ENCODE assay signal across 9 cellular contexts in genomic region chr12:71438670-71439361, GRCh38. TPM values are rescaled to one million over a fixed set of nuclear protein-coding genes. Genes with fewer than 3 reads are reported as not detected.
DNase-seq lines count a peak whose midpoint lies in the region; ATAC-seq and TF ChIP-seq lines count a peak whose summit lies in the region.
"Had no signal": no experiment of that assay in that cellular context is flagged by ENCODE, and none has a peak within 500 bp of the region (broad histone marks: within the 10 kb centered on the region; RNA-seq: fewer than 3 reads in every experiment).

No MANE protein-coding gene starts in this region.

- no peaks in the 10 kb centered on the region for H3K9me3 ChIP-seq in iPS-18a (ENCODE audit: control insufficient read depth, low read depth, low read length)
- H3K9me3 ChIP-seq in spleen: peaks cover 0 to 29% (median 24%) of the 10 kb centered on the region in 8 donors

- H3K27ac ChIP-seq in iPS-18a (ENCODE audit: low read length) (no peak overlapping the region), spleen (no peak overlapping the region)

- peaks cover 6% of the 10 kb centered on the region for H3K4me1 ChIP-seq in iPS-18a (ENCODE audit: control insufficient read depth, low read depth, low read length)
- H3K4me1 ChIP-seq in spleen: peaks cover 19 to 29% (median 25%) of the 10 kb centered on the region in 6 donors

- H3K4me3 Mint-ChIP-seq in activated CD8-positive, alpha-beta memory T cell treated with anti-CD3 and anti-CD28 coated beads, Interleukin-2, amount 10 ng/mL, durations not matched to agents 7 days and 5 days: peak overlapping the region; percentile 49

- ATAC-seq in activated CD8-positive, alpha-beta memory T cell treated with anti-CD3 and anti-CD28 coated beads, Interleukin-2, amount 10 ng/mL, durations not matched to agents 7 days and 5 days: no peak
- ATAC-seq in HG02885 (IDR thresholded peaks at IDR 0.05; ENCODE audit: poor library complexity, unreplicated experiment): no peak

- peak overlapping the region; percentile 54 for H3K4me3 ChIP-seq in WI38 (ENCODE audit: low read depth, low read length)
- H3K4me3 ChIP-seq in iPS-18a (ENCODE audit: low read length): peak overlapping the region; percentile 72
- peak overlapping the region in 7 of 8 donors; percentile 28 to 63 (median 34) for H3K4me3 ChIP-seq in spleen

- no peaks in the 10 kb centered on the region for H3K36me3 ChIP-seq in iPS-18a (ENCODE audit: control insufficient read depth, low read depth, low read length)
- H3K36me3 ChIP-seq in spleen: no peaks in the 10 kb centered on the region

- H3K9me3 Mint-ChIP-seq in activated CD8-positive, alpha-beta memory T cell treated with anti-CD3 and anti-CD28 coated beads, Interleukin-2, amount 10 ng/mL, durations not matched to agents 7 days and 5 days (ENCODE audit: low read depth): peaks cover 7% of the 10 kb centered on the region

- WGBS in spleen, 5 donors: 6 to 7% (median 7%) methylated on average over 17 of the region's 17 CpGs

- no peak for TF ChIP-seq POLR2A in spleen (IDR thresholded peaks at IDR 0.05)

- intact Hi-C loops in spleen (cut with DNase I; ENCODE audit: low total_unique reads): no loop called here

- H3K27ac Mint-ChIP-seq in activated CD8-positive, alpha-beta memory T cell treated with anti-CD3 and anti-CD28 coated beads, Interleukin-2, amount 10 ng/mL, durations not matched to agents 7 days and 5 days: no peak overlapping the region

- H3K27me3 ChIP-seq in iPS-18a (ENCODE audit: control insufficient read depth, insufficient read depth, low read length): peaks cover 63% of the 10 kb centered on the region
- H3K27me3 ChIP-seq in spleen (replicated peaks in 1 of 7): peaks cover 0 to 60% (median 48%) of the 10 kb centered on the region in 7 donors

- H3K36me3 Mint-ChIP-seq in activated CD8-positive, alpha-beta memory T cell treated with anti-CD3 and anti-CD28 coated beads, Interleukin-2, amount 10 ng/mL, durations not matched to agents 7 days and 5 days: peaks cover 4% of the 10 kb centered on the region

- CTCF ChIA-PET in activated CD8-positive, alpha-beta memory T cell treated with anti-CD3 and anti-CD28 coated beads, Interleukin-2, amount 10 ng/mL, durations not matched to agents 7 days and 5 days (lab: Charles Lee): no interaction called here

- TF ChIP-seq CTCF in WI38 (IDR thresholded peaks at IDR 0.05; ENCODE audit: low read depth, low read length) (no peak), spleen (IDR thresholded peaks at IDR 0.05 in 8 of 11, conservative IDR thresholded peaks at IDR 0.05 in 3 of 11) (no peak)

- peaks cover 19% of the 10 kb centered on the region for H3K4me1 Mint-ChIP-seq in activated CD8-positive, alpha-beta memory T cell treated with anti-CD3 and anti-CD28 coated beads, Interleukin-2, amount 10 ng/mL, durations not matched to agents 7 days and 5 days

- DNase-seq in activated CD8-positive, alpha-beta memory T cell treated with anti-CD3 and anti-CD28 coated beads, Interleukin-2, amount 10 ng/mL, durations not matched to agents 7 days and 5 days: no peak
- DNase-seq in activated CD8-positive, alpha-beta memory T cell treated with anti-CD3 and anti-CD28 coated beads for 24 hours: no peak
- DNase-seq in spleen (no peak), UCSD-AML1 (lab: John Stamatoyannopoulos, UW; ENCODE audit: unreplicated experiment) (no peak)
- DNase-seq in activated CD4-positive, alpha-beta T cell treated with anti-CD3 and anti-CD28 coated beads, Interleukin-2, amount 50 U/mL, for 4 hours: no peak

- no peak overlapping the region for H3K9ac ChIP-seq in iPS-18a (ENCODE audit: low read length)

- H3K27me3 Mint-ChIP-seq in activated CD8-positive, alpha-beta memory T cell treated with anti-CD3 and anti-CD28 coated beads, Interleukin-2, amount 10 ng/mL, durations not matched to agents 7 days and 5 days: peaks cover 75% of the 10 kb centered on the region

RNA-seq across cellular contexts. Expression of gene LGR5, which starts 0.8 kb away (rescaled TPM):
- not detected for total RNA-seq in activated CD8-positive, alpha-beta memory T cell treated with anti-CD3 and anti-CD28 coated beads, Interleukin-2, amount 10 ng/mL, durations not matched to agents 7 days and 5 days
- total RNA-seq in spleen: not detected
- polyA plus RNA-seq in spleen: under 1 TPM; 0.02 to 0.19 (median 0.02) TPM
- total RNA-seq: T-helper 1 cell treated with Interleukin-12 subunit alpha and Interleukin-12 subunit beta and Interleukin-4 antibody, amounts not matched to agents 30 ng/mL and 1 ng/mL, for 36 hours had no signal
